In genomic region chr3:110343945-110344344, GRCh38 we compare ENCODE assay signal across 10 cellular contexts.
A peak's percentile ranks its signal among the peaks of the same experiment; 100 is the strongest.
DNase-seq lines count a peak whose midpoint lies in the region; ATAC-seq and TF ChIP-seq lines count a peak whose summit lies in the region.
"Had no signal": no experiment of that assay in that cellular context is flagged by ENCODE, and none has a peak within 500 bp of the region (broad histone marks: within the 10 kb centered on the region; RNA-seq: fewer than 3 reads in every experiment).

No MANE protein-coding gene starts in this region.

- peaks cover 3% of the 10 kb centered on the region for H3K9me3 Mint-ChIP-seq in activated CD4-positive, alpha-beta T cell treated with anti-CD3 and anti-CD28 coated beads, Interleukin-2, amount 10 ng/mL, durations not matched to agents 24 days and 14 days
- H3K9me3 Mint-ChIP-seq: memory B cell had no signal

- no peaks in the 10 kb centered on the region for H3F3A ChIP-seq in PC-3 (ENCODE audit: low read length, unreplicated experiment)

- H3K79me2 ChIP-seq in PC-3 (ENCODE audit: low read length) = no peaks in the 10 kb centered on the region

- BruUV-seq in PC-3 (replicated peaks; lab: Mats Ljungman, UMichigan) = no TSS peak

- no peaks in the 10 kb centered on the region for H3K27me3 ChIP-seq in PC-3 (ENCODE audit: low read length)
- H3K27me3 ChIP-seq in ovary = no peaks in the 10 kb centered on the region

- H3K4me3 Mint-ChIP-seq in activated CD4-positive, alpha-beta T cell treated with anti-CD3 and anti-CD28 coated beads, Interleukin-2, amount 10 ng/mL, durations not matched to agents 24 days and 14 days = no peak overlapping the region
- H3K4me3 Mint-ChIP-seq: memory B cell had no signal

- intact Hi-C loops in PC-3 (cut with micrococcal nuclease) (no loop called here), ovary (cut with DNase I) (no loop called here)
- intact Hi-C loops in activated CD4-positive, alpha-beta T cell treated with anti-CD3 and anti-CD28 coated beads, Interleukin-2, amount 10 ng/mL, durations not matched to agents 24 days and 14 days (cut with micrococcal nuclease) = no loop called here

- no peak overlapping the region for H3K27ac Mint-ChIP-seq in activated CD4-positive, alpha-beta T cell treated with anti-CD3 and anti-CD28 coated beads, Interleukin-2, amount 10 ng/mL, durations not matched to agents 24 days and 14 days
- H3K27ac Mint-ChIP-seq: memory B cell had no signal

- no peak for TF ChIP-seq POLR2A in ovary (IDR thresholded peaks at IDR 0.05)

- H3K36me3 ChIP-seq in PC-3 (ENCODE audit: low read depth, low read length) (no peaks in the 10 kb centered on the region), ovary (no peaks in the 10 kb centered on the region)

- no peaks in the 10 kb centered on the region for H3K4me1 Mint-ChIP-seq in activated CD4-positive, alpha-beta T cell treated with anti-CD3 and anti-CD28 coated beads, Interleukin-2, amount 10 ng/mL, durations not matched to agents 24 days and 14 days
- H3K4me1 Mint-ChIP-seq: memory B cell had no signal

- H3K4me1 ChIP-seq in PC-3 (ENCODE audit: insufficient read depth, low read length) (peaks cover 17% of the 10 kb centered on the region), ovary (ENCODE audit: insufficient read depth) (no peaks in the 10 kb centered on the region)

- POLR2A ChIA-PET in PC-3 (lab: Charles Lee; ENCODE audit: unreplicated experiment) = no interaction called here

- no peak for TF ChIP-seq CTCF in PC-3 (conservative IDR thresholded peaks at IDR 0.05; ENCODE audit: low read depth, low read length)
- no peak for TF ChIP-seq CTCF in ovary (IDR thresholded peaks at IDR 0.05)

- H3K4me3 ChIP-seq in PC-3 (ENCODE audit: low read length) = no peak overlapping the region
- H3K4me3 ChIP-seq in ovary = no peak overlapping the region

- H4K20me1 ChIP-seq in PC-3 (ENCODE audit: low read length) = no peaks in the 10 kb centered on the region

- DNase-seq in PC-3 (peak; percentile 45), stromal cell of bone marrow (ENCODE audit: low read depth) (peak; percentile 9), ovary (no peak), nucleus accumbens (lab: John Stamatoyannopoulos, UW) (no peak)
- no peak for DNase-seq in activated CD4-positive, alpha-beta T cell treated with anti-CD3 and anti-CD28 coated beads, Interleukin-2, amount 10 ng/mL, durations not matched to agents 24 days and 14 days
- DNase-seq: activated T-cell treated with anti-CD3 and anti-CD28 coated beads for 4 hours, Karpas-422 had no signal

- TF ChIP-seq EP300 in ovary (IDR thresholded peaks at IDR 0.05) = no peak

- CTCF ChIA-PET in PC-3 (lab: Charles Lee) = no interaction called here

- no peaks in the 10 kb centered on the region for H3K36me3 Mint-ChIP-seq in activated CD4-positive, alpha-beta T cell treated with anti-CD3 and anti-CD28 coated beads, Interleukin-2, amount 10 ng/mL, durations not matched to agents 24 days and 14 days (ENCODE audit: low read depth)
- H3K36me3 Mint-ChIP-seq: memory B cell had no signal

- H2AFZ ChIP-seq in PC-3 (ENCODE audit: low read length) = no peak overlapping the region

- 96 to 100% (median 96%) methylated on average over 1 of the region's 1 CpG for WGBS in ovary, 3 donors

- no peaks in the 10 kb centered on the region for H3K9me2 ChIP-seq in PC-3 (replicated peaks; ENCODE audit: low read length)

- no peak overlapping the region for H3K4me2 ChIP-seq in PC-3 (ENCODE audit: low read length)

- no peaks in the 10 kb centered on the region for H3K27me3 Mint-ChIP-seq in activated CD4-positive, alpha-beta T cell treated with anti-CD3 and anti-CD28 coated beads, Interleukin-2, amount 10 ng/mL, durations not matched to agents 24 days and 14 days
- H3K27me3 Mint-ChIP-seq: memory B cell had no signal

- ATAC-seq in GM19351 (IDR thresholded peaks at IDR 0.05; ENCODE audit: unreplicated experiment) = peak; percentile 64
- ATAC-seq in HG02885 (IDR thresholded peaks at IDR 0.05; ENCODE audit: poor library complexity, unreplicated experiment) = peak; percentile 67
- peak; percentile 78 for ATAC-seq in PC-3

- no peak overlapping the region for H3K9ac ChIP-seq in PC-3 (ENCODE audit: low read length)

- H3K27ac ChIP-seq in PC-3 (ENCODE audit: low read length) (no peak overlapping the region), ovary (no peak overlapping the region)

- H3K9me3 ChIP-seq in PC-3 (ENCODE audit: low read length) (no peaks in the 10 kb centered on the region), ovary (no peaks in the 10 kb centered on the region)

Comparison
In these comparisons a context has a peak if more than half of its experiments do, and no peak if none do; other contexts are left out.
1. DNase-seq: peak in PC-3 (single experiment) and stromal cell of bone marrow (single experiment); none in activated CD4-positive, alpha-beta T cell treated with anti-CD3 and anti-CD28 coated beads, Interleukin-2, amount 10 ng/mL, durations not matched to agents 24 days and 14 days (single experiment), ovary (0 of 5) and nucleus accumbens (0 of 56).
2. Peak in every context shown above with its lines, with median percentiles within 50 percentile points of each other: ATAC-seq.